Comparison of ENCODE assay signal across 7 cellular contexts in the genomic region with DNA sequence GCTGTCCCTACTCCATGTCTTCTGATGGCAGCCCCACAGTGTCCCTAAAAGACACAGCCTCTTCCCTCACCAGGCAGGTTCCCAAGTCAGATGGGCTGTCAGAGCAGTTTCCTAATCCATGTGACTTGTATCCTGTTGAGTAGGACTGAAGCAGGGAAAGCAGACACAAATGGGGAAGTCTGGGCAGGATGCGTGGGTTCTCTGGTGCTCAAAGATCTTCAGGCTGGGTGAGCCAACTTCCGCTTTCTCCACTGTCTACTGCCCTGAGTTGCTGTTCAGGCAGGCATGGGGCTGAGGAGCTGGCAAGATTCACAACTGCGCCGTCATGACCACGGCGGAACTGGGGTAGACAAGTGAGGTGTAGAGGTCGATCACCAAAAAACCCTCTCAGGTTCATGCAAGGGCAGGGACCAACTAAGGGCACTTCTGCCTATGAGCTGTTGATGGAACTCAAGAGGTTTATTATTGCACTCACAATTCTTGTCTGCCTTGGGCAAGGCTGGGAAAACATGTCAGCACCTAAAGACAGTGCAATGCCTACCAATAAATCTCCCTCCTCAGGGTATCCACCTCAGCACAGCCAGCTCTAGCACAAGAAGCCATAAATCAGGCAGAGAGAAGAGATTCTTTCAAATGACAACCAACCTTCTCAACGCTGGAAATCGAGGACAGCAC.
DNase-seq lines count a peak whose midpoint lies in the region; ATAC-seq and TF ChIP-seq lines count a peak whose summit lies in the region.

No MANE protein-coding gene starts in this region.

- H3K4me3 Mint-ChIP-seq in activated CD4-positive, alpha-beta T cell treated with anti-CD3 and anti-CD28 coated beads, Interleukin-2, amount 10 ng/mL, durations not matched to agents 24 days and 14 days, result peak overlapping the region; percentile 77
- peak overlapping the region; percentile 16 to 65 for H3K4me3 Mint-ChIP-seq in effector memory CD8-positive, alpha-beta T cell
- H3K4me3 Mint-ChIP-seq in osteocyte (ENCODE audit: unreplicated experiment), result no peak overlapping the region

- H3K27me3 Mint-ChIP-seq in activated CD4-positive, alpha-beta T cell treated with anti-CD3 and anti-CD28 coated beads, Interleukin-2, amount 10 ng/mL, durations not matched to agents 24 days and 14 days, result no peaks in the 10 kb centered on the region
- H3K27me3 Mint-ChIP-seq in effector memory CD8-positive, alpha-beta T cell, result no peaks in the 10 kb centered on the region
- no peaks in the 10 kb centered on the region for H3K27me3 Mint-ChIP-seq in osteocyte (ENCODE audit: unreplicated experiment)

- peaks cover 26% of the 10 kb centered on the region for H3K4me1 ChIP-seq in GM23248 (ENCODE audit: insufficient read depth)

- no peak overlapping the region for H2AFZ ChIP-seq in GM23248

- no peak overlapping the region for H3K27ac ChIP-seq in GM23248

- H3K27me3 ChIP-seq in GM23248 (replicated peaks; ENCODE audit: insufficient read depth), result no peaks in the 10 kb centered on the region

- no peaks in the 10 kb centered on the region for H3K36me3 ChIP-seq in GM23248 (ENCODE audit: low read depth)

- intact Hi-C loops in activated CD4-positive, alpha-beta T cell treated with anti-CD3 and anti-CD28 coated beads, Interleukin-2, amount 10 ng/mL, durations not matched to agents 24 days and 14 days (cut with micrococcal nuclease), result no loop called here

- no peaks in the 10 kb centered on the region for H3K9me2 ChIP-seq in GM23248 (ENCODE audit: insufficient read depth)

- peak; percentile 88 for DNase-seq in activated CD4-positive, alpha-beta T cell treated with anti-CD3 and anti-CD28 coated beads, Interleukin-2, amount 10 ng/mL, durations not matched to agents 24 days and 14 days
- peak; percentile 71 to 78 (median 75) for DNase-seq in effector memory CD8-positive, alpha-beta T cell
- DNase-seq in osteocyte (ENCODE audit: extremely low spot score, unreplicated experiment), result no peak
- no peak for DNase-seq in GM23248
- DNase-seq in NCI-H774 (lab: John Stamatoyannopoulos, UW), result no peak

- in situ Hi-C loops in GM23248 (cut with MboI), result no loop called here

- peak; percentile 51 for ATAC-seq in GM19455 (IDR thresholded peaks at IDR 0.05; ENCODE audit: unreplicated experiment)
- peak; percentile 55 for ATAC-seq in HG03521 (IDR thresholded peaks at IDR 0.05; ENCODE audit: unreplicated experiment)
- peak; percentile 88 for ATAC-seq in effector memory CD8-positive, alpha-beta T cell (replicated peaks)

- no peaks in the 10 kb centered on the region for H4K20me1 ChIP-seq in GM23248 (ENCODE audit: insufficient read depth)

- no peaks in the 10 kb centered on the region for H3K9me3 ChIP-seq in GM23248 (ENCODE audit: low read depth)

- no peak for TF ChIP-seq CTCF in osteocyte (IDR thresholded peaks at IDR 0.05)

- H3K27ac Mint-ChIP-seq in activated CD4-positive, alpha-beta T cell treated with anti-CD3 and anti-CD28 coated beads, Interleukin-2, amount 10 ng/mL, durations not matched to agents 24 days and 14 days, result peak overlapping the region; percentile 94
- H3K27ac Mint-ChIP-seq in effector memory CD8-positive, alpha-beta T cell, result peak overlapping the region; percentile 94
- H3K27ac Mint-ChIP-seq in osteocyte (ENCODE audit: unreplicated experiment), result peak overlapping the region; percentile 99

- H3F3A ChIP-seq in GM23248 (ENCODE audit: insufficient read depth), result peaks cover 24% of the 10 kb centered on the region

- H3K9me3 Mint-ChIP-seq in activated CD4-positive, alpha-beta T cell treated with anti-CD3 and anti-CD28 coated beads, Interleukin-2, amount 10 ng/mL, durations not matched to agents 24 days and 14 days, result no peaks in the 10 kb centered on the region
- H3K9me3 Mint-ChIP-seq in effector memory CD8-positive, alpha-beta T cell, result no peaks in the 10 kb centered on the region
- H3K9me3 Mint-ChIP-seq in osteocyte (ENCODE audit: unreplicated experiment), result no peaks in the 10 kb centered on the region

- no peak overlapping the region for H3K4me3 ChIP-seq in GM23248

- H3K79me2 ChIP-seq in GM23248 (ENCODE audit: insufficient read depth), result peaks cover 83% of the 10 kb centered on the region

- WGBS in GM23248 (ENCODE audit: low coverage in 1 of 2, low lambda C conversion rate in 2 of 2, missing lambda C conversion rate in 2 of 2), 2 experiments, result 79 to 80% methylated on average over 9 of the region's 9 CpGs

- peaks cover 70% of the 10 kb centered on the region for H3K4me1 Mint-ChIP-seq in activated CD4-positive, alpha-beta T cell treated with anti-CD3 and anti-CD28 coated beads, Interleukin-2, amount 10 ng/mL, durations not matched to agents 24 days and 14 days
- H3K4me1 Mint-ChIP-seq in effector memory CD8-positive, alpha-beta T cell (ENCODE audit: low read depth in 2 of 2), result peaks cover 59 to 63% of the 10 kb centered on the region in 2 donors
- H3K4me1 Mint-ChIP-seq in osteocyte (ENCODE audit: unreplicated experiment), result peaks cover 66% of the 10 kb centered on the region

- H3K4me2 ChIP-seq in GM23248 (ENCODE audit: unreplicated experiment), result no peak overlapping the region

- H3K36me3 Mint-ChIP-seq in activated CD4-positive, alpha-beta T cell treated with anti-CD3 and anti-CD28 coated beads, Interleukin-2, amount 10 ng/mL, durations not matched to agents 24 days and 14 days (ENCODE audit: low read depth), result peaks cover 17% of the 10 kb centered on the region
- peaks cover 7% of the 10 kb centered on the region for H3K36me3 Mint-ChIP-seq in effector memory CD8-positive, alpha-beta T cell (ENCODE audit: insufficient read depth)
- no peaks in the 10 kb centered on the region for H3K36me3 Mint-ChIP-seq in osteocyte (ENCODE audit: unreplicated experiment)

- no peak overlapping the region for H3K9ac ChIP-seq in GM23248

Comparison
In these comparisons a context has a peak if more than half of its experiments do, and no peak if none do; other contexts are left out.
1. DNase-seq: peak in activated CD4-positive, alpha-beta T cell treated with anti-CD3 and anti-CD28 coated beads, Interleukin-2, amount 10 ng/mL, durations not matched to agents 24 days and 14 days (single experiment) and effector memory CD8-positive, alpha-beta T cell (3 of 3); none in osteocyte (single experiment), GM23248 (single experiment) and NCI-H774 (single experiment).
2. Peak in every context shown above with its lines, with median percentiles within 50 percentile points of each other: ATAC-seq and H3K27ac Mint-ChIP-seq.